23 cellular contexts compared by ENCODE assay signal in the genomic region with DNA sequence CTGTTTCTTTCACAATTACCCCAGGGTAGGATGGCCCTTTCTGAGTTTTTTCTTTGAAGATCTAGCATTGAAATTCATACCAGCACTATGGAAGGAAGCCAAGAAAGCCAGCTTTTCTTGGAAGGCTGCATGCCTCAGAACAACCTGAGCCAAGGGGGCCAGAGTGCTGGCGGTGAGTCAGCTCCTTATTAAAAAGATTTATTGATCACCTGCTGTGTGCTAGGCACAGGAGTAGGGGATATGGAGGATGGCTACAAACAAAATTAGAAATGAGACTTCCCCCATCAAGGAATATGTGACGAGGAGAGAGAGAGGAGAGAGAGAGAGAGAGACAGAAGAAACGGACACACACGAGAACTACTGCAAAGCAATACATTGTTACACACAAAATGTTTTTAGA.
DNase-seq lines count a peak whose midpoint lies in the region; ATAC-seq and TF ChIP-seq lines count a peak whose summit lies in the region.
"Had no signal": no experiment of that assay in that cellular context is flagged by ENCODE, and none has a peak within 500 bp of the region (broad histone marks: within the 10 kb centered on the region; RNA-seq: fewer than 3 reads in every experiment).

No MANE protein-coding gene starts in this region.

- peak overlapping the region in 1 of 3 experiments; percentile 20 for H3K4me3 Mint-ChIP-seq in nephron
- H3K4me3 Mint-ChIP-seq: activated CD4-positive, alpha-beta memory T cell treated with anti-CD3 and anti-CD28 coated beads for 36 hours; activated naive CD8-positive, alpha-beta T cell treated with anti-CD3 and anti-CD28 coated beads for 36 hours; activated T-cell treated with anti-CD3 and anti-CD28 coated beads, Interleukin-2, amount 50 U/mL, for 72 hours; CD4-positive, alpha-beta memory T cell; HFFc6 had no signal

- no peaks in the 10 kb centered on the region for H4K20me1 ChIP-seq in PC-3 (ENCODE audit: low read length)

- intact Hi-C loops in PC-3 (cut with micrococcal nuclease) (no loop called here), ascending aorta (cut with DNase I) (no loop called here)

- no peak overlapping the region for H3K27ac ChIP-seq in PC-3 (ENCODE audit: low read length)
- H3K27ac ChIP-seq in ascending aorta, result no peak overlapping the region
- no peak overlapping the region for H3K27ac ChIP-seq in WERI-Rb-1
- H3K27ac ChIP-seq: dorsolateral prefrontal cortex, gastroesophageal sphincter, right lobe of liver, tibial artery had no signal

- H3K9me2 ChIP-seq in PC-3 (replicated peaks; ENCODE audit: low read length), result no peaks in the 10 kb centered on the region

- no peak for ATAC-seq in PC-3
- ATAC-seq: activated T-cell treated with anti-CD3 and anti-CD28 coated beads, Interleukin-2, amount 50 U/mL, for 72 hours; gastroesophageal sphincter; left lobe of liver; right lobe of liver had no signal

- H3K4me2 ChIP-seq in PC-3 (ENCODE audit: low read length), result no peak overlapping the region

- no peaks in the 10 kb centered on the region for H3K36me3 ChIP-seq in PC-3 (ENCODE audit: low read depth, low read length)
- no peaks in the 10 kb centered on the region for H3K36me3 ChIP-seq in ascending aorta
- no peaks in the 10 kb centered on the region for H3K36me3 ChIP-seq in WERI-Rb-1
- H3K36me3 ChIP-seq: gastroesophageal sphincter, right lobe of liver, tibial artery had no signal

- TF ChIP-seq CTCF in LNCaP clone FGC (IDR thresholded peaks at IDR 0.05; ENCODE audit: control insufficient read depth, extremely low read depth, insufficient read depth) (no peak), PC-3 (conservative IDR thresholded peaks at IDR 0.05; ENCODE audit: low read depth, low read length) (no peak), nephron (IDR thresholded peaks at IDR 0.05; ENCODE audit: unreplicated experiment in 3 of 3) (no peak), ascending aorta (IDR thresholded peaks at IDR 0.05) (no peak), WERI-Rb-1 (IDR thresholded peaks at IDR 0.05; ENCODE audit: low read depth, low read length) (no peak)

- H2AFZ ChIP-seq in PC-3 (ENCODE audit: low read length), result no peak overlapping the region

- H3K4me3 ChIP-seq in LNCaP clone FGC (ENCODE audit: low read depth, low read length) (no peak overlapping the region), PC-3 (ENCODE audit: low read length) (no peak overlapping the region), ascending aorta (no peak overlapping the region), WERI-Rb-1 (ENCODE audit: low read depth, low read length) (no peak overlapping the region)
- H3K4me3 ChIP-seq: dorsolateral prefrontal cortex, gastroesophageal sphincter, right lobe of liver, tibial artery had no signal

- H3K9me3 ChIP-seq in PC-3 (ENCODE audit: low read length) (no peaks in the 10 kb centered on the region), ascending aorta (no peaks in the 10 kb centered on the region), WERI-Rb-1 (ENCODE audit: severe bottlenecking) (no peaks in the 10 kb centered on the region)
- H3K9me3 ChIP-seq: gastroesophageal sphincter, right lobe of liver, tibial artery had no signal

- no TSS peak for BruUV-seq in PC-3 (replicated peaks; lab: Mats Ljungman, UMichigan)

- H3K4me1 ChIP-seq in PC-3 (ENCODE audit: insufficient read depth, low read length) (no peaks in the 10 kb centered on the region), ascending aorta (no peaks in the 10 kb centered on the region)
- H3K4me1 ChIP-seq: right lobe of liver, tibial artery had no signal

- H3K9me3 Mint-ChIP-seq in nephron, result no peaks in the 10 kb centered on the region
- H3K9me3 Mint-ChIP-seq: activated CD4-positive, alpha-beta memory T cell treated with anti-CD3 and anti-CD28 coated beads for 36 hours; activated naive CD8-positive, alpha-beta T cell treated with anti-CD3 and anti-CD28 coated beads for 36 hours; activated T-cell treated with anti-CD3 and anti-CD28 coated beads, Interleukin-2, amount 50 U/mL, for 72 hours; CD4-positive, alpha-beta memory T cell had no signal

- DNase-seq in DMS 273 treated with DMSO at 0.1 percent for 48 hours (lab: John Stamatoyannopoulos, UW), result peak; percentile 55
- peak; percentile 18 for DNase-seq in LNCaP clone FGC (ENCODE audit: low read depth)
- peak; percentile 3 for DNase-seq in PC-3
- DNase-seq in ascending aorta (ENCODE audit: low spot score in 2 of 2), result no peak
- no peak for DNase-seq in HK-2 (ENCODE audit: unreplicated experiment)
- DNase-seq in WERI-Rb-1, result no peak
- DNase-seq in GM19238 (ENCODE audit: insufficient read length, low spot score), result no peak
- DNase-seq: activated CD4-positive, alpha-beta memory T cell treated with anti-CD3 and anti-CD28 coated beads for 36 hours; activated naive CD8-positive, alpha-beta T cell treated with anti-CD3 and anti-CD28 coated beads for 36 hours; activated T-cell treated with anti-CD3 and anti-CD28 coated beads, Interleukin-2, amount 50 U/mL, for 72 hours; CD4-positive, alpha-beta memory T cell; HFFc6; Kasumi-1; NCI-H526 treated with DMSO at 0.1 percent for 48 hours; occipital lobe; right lobe of liver; SIG-M5; stimulated activated naive CD4-positive, alpha-beta T cell; tibial artery had no signal

- H3F3A ChIP-seq in PC-3 (ENCODE audit: low read length, unreplicated experiment), result no peaks in the 10 kb centered on the region

- H3K27me3 ChIP-seq in PC-3 (ENCODE audit: low read length) (peaks cover 32% of the 10 kb centered on the region; the same call in 1 of the 2 replicates), ascending aorta (no peaks in the 10 kb centered on the region), WERI-Rb-1 (ENCODE audit: insufficient read depth, low read depth, severe bottlenecking) (peaks cover 9% of the 10 kb centered on the region)
- H3K27me3 ChIP-seq: gastroesophageal sphincter, right lobe of liver, tibial artery had no signal

- H3K36me3 Mint-ChIP-seq in nephron (ENCODE audit: low read depth), result no peaks in the 10 kb centered on the region
- H3K36me3 Mint-ChIP-seq: activated CD4-positive, alpha-beta memory T cell treated with anti-CD3 and anti-CD28 coated beads for 36 hours; activated naive CD8-positive, alpha-beta T cell treated with anti-CD3 and anti-CD28 coated beads for 36 hours; CD4-positive, alpha-beta memory T cell had no signal

- peaks cover 38% of the 10 kb centered on the region for H3K4me1 Mint-ChIP-seq in nephron
- H3K4me1 Mint-ChIP-seq: activated naive CD8-positive, alpha-beta T cell treated with anti-CD3 and anti-CD28 coated beads for 36 hours; CD4-positive, alpha-beta memory T cell had no signal

- H3K9ac ChIP-seq in PC-3 (ENCODE audit: low read length), result no peak overlapping the region

- CTCF ChIA-PET in PC-3 (lab: Charles Lee), result no interaction called here

- no peaks in the 10 kb centered on the region for H3K79me2 ChIP-seq in PC-3 (ENCODE audit: low read length)

- POLR2A ChIA-PET in PC-3 (lab: Charles Lee; ENCODE audit: unreplicated experiment), result no interaction called here

- H3K27ac Mint-ChIP-seq in nephron, result peak overlapping the region; percentile 39 to 81 (median 67)
- H3K27ac Mint-ChIP-seq: activated CD4-positive, alpha-beta memory T cell treated with anti-CD3 and anti-CD28 coated beads for 36 hours; activated naive CD8-positive, alpha-beta T cell treated with anti-CD3 and anti-CD28 coated beads for 36 hours; activated T-cell treated with anti-CD3 and anti-CD28 coated beads, Interleukin-2, amount 50 U/mL, for 72 hours; CD4-positive, alpha-beta memory T cell; HFFc6 had no signal

- no peaks in the 10 kb centered on the region for H3K27me3 Mint-ChIP-seq in nephron (ENCODE audit: low read depth)

Comparison
In these comparisons a context has a peak if more than half of its experiments do, and no peak if none do; other contexts are left out.
1. DNase-seq: peak in DMS 273 treated with DMSO at 0.1 percent for 48 hours (single experiment), LNCaP clone FGC (single experiment) and PC-3 (single experiment); none in ascending aorta (0 of 2), HK-2 (single experiment), WERI-Rb-1 (single experiment) and GM19238 (single experiment).